ENCODE assay signal across 9 cellular contexts in the genomic region with DNA sequence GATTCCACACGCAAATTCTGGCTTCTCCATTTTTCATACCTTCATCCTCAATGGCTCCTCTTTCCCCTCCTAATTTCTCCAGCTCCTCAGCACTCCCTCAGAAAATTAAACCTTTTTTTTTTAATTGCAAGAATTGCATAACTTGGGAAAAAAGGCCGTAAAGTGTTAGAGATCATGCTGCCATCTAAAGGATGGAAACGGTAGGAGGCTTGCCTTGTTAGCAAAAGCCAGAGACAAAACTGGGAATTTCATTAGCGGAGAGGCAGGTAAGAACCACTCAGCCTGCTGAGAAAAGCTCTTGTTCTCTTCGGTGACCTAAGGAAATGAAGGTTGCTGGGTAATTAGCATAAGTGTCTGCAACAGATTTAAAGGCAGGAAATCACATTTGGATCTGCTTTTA.
DNase-seq lines count a peak whose midpoint lies in the region; ATAC-seq and TF ChIP-seq lines count a peak whose summit lies in the region.
"Had no signal": no experiment of that assay in that cellular context is flagged by ENCODE, and none has a peak within 500 bp of the region (broad histone marks: within the 10 kb centered on the region; RNA-seq: fewer than 3 reads in every experiment).

No MANE protein-coding gene starts in this region.

- H3K27me3 ChIP-seq in IMR-90 (ENCODE audit: control insufficient read depth, insufficient read depth, low read length) (no peaks in the 10 kb centered on the region), brain microvascular endothelial cell (replicated peaks) (no peaks in the 10 kb centered on the region)

- TF ChIP-seq POLR2A in IMR-90 (IDR thresholded peaks at IDR 0.05; ENCODE audit: low read depth, low read length) = no peak

- intact Hi-C loops in IMR-90 (cut with micrococcal nuclease) = loop anchor here (1.0 to 5.0 kb wide), 2 partner anchors 70 to 136 kb away; no protein-coding TSS in a partner anchor

- H4K8ac ChIP-seq in IMR-90 (ENCODE audit: low read depth in 2 of 2, low read length in 2 of 2) = peak overlapping the region in 1 of 2 experiments; percentile 64; a peak in 1 of 4 replicates

- H3K27me3 Mint-ChIP-seq in activated CD4-positive, alpha-beta T cell treated with anti-CD3 and anti-CD28 coated beads, Interleukin-2, amount 10 ng/mL, durations not matched to agents 7 days and 5 days = no peaks in the 10 kb centered on the region
- H3K27me3 Mint-ChIP-seq: activated naive CD8-positive, alpha-beta T cell had no signal

- no peak overlapping the region for H3K27ac Mint-ChIP-seq in activated CD4-positive, alpha-beta T cell treated with anti-CD3 and anti-CD28 coated beads, Interleukin-2, amount 10 ng/mL, durations not matched to agents 7 days and 5 days
- H3K27ac Mint-ChIP-seq: activated naive CD8-positive, alpha-beta T cell had no signal

- H2BK120ac ChIP-seq in IMR-90 (ENCODE audit: low read depth, low read length) = peak overlapping the region; percentile 36; the same call in 1 of the 2 replicates

- no peak overlapping the region for H4K5ac ChIP-seq in IMR-90 (ENCODE audit: low read depth, low read length)

- H2AK9ac ChIP-seq in IMR-90 (replicated peaks; ENCODE audit: low read depth, low read length, poor library complexity) = no peak overlapping the region

- peak overlapping the region; percentile 24; the same call in 1 of the 2 replicates for H3K18ac ChIP-seq in IMR-90 (ENCODE audit: low read depth, low read length)

- H3K36me3 Mint-ChIP-seq in activated CD4-positive, alpha-beta T cell treated with anti-CD3 and anti-CD28 coated beads, Interleukin-2, amount 10 ng/mL, durations not matched to agents 7 days and 5 days (ENCODE audit: low read depth) = no peaks in the 10 kb centered on the region

- H3K4me3 Mint-ChIP-seq in activated CD4-positive, alpha-beta T cell treated with anti-CD3 and anti-CD28 coated beads, Interleukin-2, amount 10 ng/mL, durations not matched to agents 7 days and 5 days = no peak overlapping the region
- H3K4me3 Mint-ChIP-seq: activated naive CD8-positive, alpha-beta T cell had no signal

- CTCF ChIA-PET in IMR-90 (lab: Yijun Ruan, JAX) = interaction anchor here (0.5 to 1.0 kb wide), 7 partner anchors 9 to 727 kb away, joined by 3 read pairs; no protein-coding TSS in a partner anchor
- CTCF ChIA-PET in activated CD4-positive, alpha-beta T cell treated with anti-CD3 and anti-CD28 coated beads, Interleukin-2, amount 10 ng/mL, durations not matched to agents 7 days and 5 days (lab: Charles Lee) = no interaction called here

- H4K91ac ChIP-seq in IMR-90 (ENCODE audit: insufficient read depth, low read depth, low read length) = no peak overlapping the region

- no peak overlapping the region for H2AFZ ChIP-seq in IMR-90 (replicated peaks; ENCODE audit: low read length, poor library complexity)

- H3K9me1 ChIP-seq in IMR-90 (ENCODE audit: insufficient read depth, low read length) = no peaks in the 10 kb centered on the region

- no peak overlapping the region for H3K56ac ChIP-seq in IMR-90 (ENCODE audit: extremely low read depth, insufficient read depth, low read length)

- H3K9ac ChIP-seq in IMR-90 (ENCODE audit: low read depth, low read length) = no peak overlapping the region

- H3K36me3 ChIP-seq in IMR-90 (ENCODE audit: control insufficient read depth, insufficient read depth, low read length) (no peaks in the 10 kb centered on the region), brain microvascular endothelial cell (replicated peaks) (no peaks in the 10 kb centered on the region)

- in situ Hi-C loops in IMR-90 (cut with MboI; ENCODE audit: low sequenced_read_pairs) (loop anchor here (10.0 kb wide), 1 partner anchor 279 kb away; no protein-coding TSS in a partner anchor), brain microvascular endothelial cell (cut with HindIII; ENCODE audit: low pct_ligation_motif_present, low sequenced_read_pairs) (no loop called here)

- peak; percentile 64 for TF ChIP-seq RAD21 in IMR-90 (IDR thresholded peaks at IDR 0.05; ENCODE audit: low read length)

- no TSS peak for BruUV-seq in IMR-90 (replicated peaks; lab: Mats Ljungman, UMichigan)

- POLR2A ChIA-PET in IMR-90 (lab: Charles Lee; ENCODE audit: unreplicated experiment) = interaction anchor here (0.6 kb wide), 1 partner anchor 13 kb away, joined by 4 read pairs; no protein-coding TSS in a partner anchor
- POLR2A ChIA-PET in activated CD4-positive, alpha-beta T cell treated with anti-CD3 and anti-CD28 coated beads, Interleukin-2, amount 10 ng/mL, durations not matched to agents 7 days and 5 days (lab: Charles Lee) = interaction anchor here (0.7 kb wide), 1 partner anchor 193 kb away, joined by 3 read pairs; no protein-coding TSS in a partner anchor

- H2BK20ac ChIP-seq in IMR-90 (ENCODE audit: low read depth, low read length) = peak overlapping the region; percentile 75; the same call in 1 of the 2 replicates

- no peak overlapping the region for H3K14ac ChIP-seq in IMR-90 (replicated peaks; ENCODE audit: low read depth, low read length)

- no peak overlapping the region for H3K4me2 ChIP-seq in IMR-90 (ENCODE audit: low read depth, low read length)

- ATAC-seq in IMR-90 (ENCODE audit: low read depth) (peak; percentile 56), left lobe of liver (peak; percentile 86), HG02884 (IDR thresholded peaks at IDR 0.05; ENCODE audit: unreplicated experiment) (no peak)

- dilution Hi-C loops in IMR-90 (cut with HindIII; ENCODE audit: low sequenced_read_pairs, unreplicated experiment) = no loop called here

- H3K4me1 Mint-ChIP-seq in activated CD4-positive, alpha-beta T cell treated with anti-CD3 and anti-CD28 coated beads, Interleukin-2, amount 10 ng/mL, durations not matched to agents 7 days and 5 days = no peaks in the 10 kb centered on the region

- peaks cover 5% of the 10 kb centered on the region; the same call in 1 of the 2 replicates for H3K4me1 ChIP-seq in IMR-90 (ENCODE audit: control insufficient read depth, insufficient read depth, low read length)

- H3K79me1 ChIP-seq in IMR-90 (ENCODE audit: low read depth in 1 of 2, low read length in 2 of 2) = no peaks in the 10 kb centered on the region

- H4K20me1 ChIP-seq in IMR-90 (ENCODE audit: insufficient read depth, low read length) = no peaks in the 10 kb centered on the region

- H3K4me3 ChIP-seq in IMR-90 (ENCODE audit: insufficient read depth, low read depth, low read length) (no peak overlapping the region), brain microvascular endothelial cell (ENCODE audit: low read depth, low read length) (no peak overlapping the region)

- H2BK15ac ChIP-seq in IMR-90 (ENCODE audit: low read depth, low read length) = no peak overlapping the region

- WGBS in IMR-90 (ENCODE audit: extremely low coverage in 2 of 2, insufficient read length in 1 of 2), 2 experiments = no CpG with 5 or more reads among the region's 5 CpGs

- TF ChIP-seq CTCF in IMR-90 (conservative IDR thresholded peaks at IDR 0.05; ENCODE audit: low read depth, low read length) = peak; percentile 70
- peak; percentile 72 for TF ChIP-seq CTCF in brain microvascular endothelial cell (IDR thresholded peaks at IDR 0.05; ENCODE audit: low read depth, low read length, missing control alignments)

- peaks cover 11% of the 10 kb centered on the region for H3K9me3 Mint-ChIP-seq in activated CD4-positive, alpha-beta T cell treated with anti-CD3 and anti-CD28 coated beads, Interleukin-2, amount 10 ng/mL, durations not matched to agents 7 days and 5 days

- no peak overlapping the region for H3K23ac ChIP-seq in IMR-90 (ENCODE audit: low read depth, low read length)

- DNase-seq in AG08395 (ENCODE audit: low spot score) (peak; percentile 46), IMR-90 (peak; percentile 68), brain microvascular endothelial cell (peak; percentile 37), left lobe of liver (ENCODE audit: low spot score) (no peak)
- DNase-seq in activated effector memory CD4-positive, alpha-beta T cell treated with anti-CD3 and anti-CD28 coated beads, Interleukin-2, amount 50 U/mL, for 16 hours = no peak
- DNase-seq in activated effector memory CD4-positive, alpha-beta T cell treated with Interleukin-2 at 50 U/mL for 16 hours = no peak
- no peak for DNase-seq in activated CD4-positive, alpha-beta T cell treated with anti-CD3 and anti-CD28 coated beads, Interleukin-2, amount 10 ng/mL, durations not matched to agents 7 days and 5 days

- H2BK5ac ChIP-seq in IMR-90 (ENCODE audit: low read depth, low read length, poor library complexity, severe bottlenecking) = no peak overlapping the region

- H3K27ac ChIP-seq in IMR-90 (ENCODE audit: insufficient read depth, low read length) (no peak overlapping the region), brain microvascular endothelial cell (no peak overlapping the region)

- no peak overlapping the region for H3K4ac ChIP-seq in IMR-90 (ENCODE audit: low read depth, low read length)

- H3K9me3 ChIP-seq in IMR-90 (ENCODE audit: control insufficient read depth, insufficient read depth, low read length) = peaks cover 12% of the 10 kb centered on the region

- no peak overlapping the region for H2AK5ac ChIP-seq in IMR-90 (ENCODE audit: low read depth, low read length)

TF ChIP-seq in IMR-90, 13 proteins besides CTCF, POLR2A, EP300 and RAD21:
- no peak for TF ChIP-seq CHD1 (IDR thresholded peaks at IDR 0.05; ENCODE audit: low read depth, low read length)
- TF ChIP-seq CEBPB (IDR thresholded peaks at IDR 0.05; ENCODE audit: low read depth, low read length) = peak; percentile 82
- TF ChIP-seq BHLHE40 (IDR thresholded peaks at IDR 0.05; ENCODE audit: low read depth, low read length) = no peak
- TF ChIP-seq SMC3 (IDR thresholded peaks at IDR 0.05; ENCODE audit: low read depth, low read length) = peak; percentile 53

Comparison
In these comparisons a context has a peak if more than half of its experiments do, and no peak if none do; other contexts are left out.
1. DNase-seq: peak in AG08395 (single experiment), IMR-90 (single experiment) and brain microvascular endothelial cell (single experiment); none in left lobe of liver (single experiment), activated effector memory CD4-positive, alpha-beta T cell treated with anti-CD3 and anti-CD28 coated beads, Interleukin-2, amount 50 U/mL, for 16 hours (single experiment), activated effector memory CD4-positive, alpha-beta T cell treated with Interleukin-2 at 50 U/mL for 16 hours (single experiment) and activated CD4-positive, alpha-beta T cell treated with anti-CD3 and anti-CD28 coated beads, Interleukin-2, amount 10 ng/mL, durations not matched to agents 7 days and 5 days (single experiment).